In genomic region chr22:35900483-35901168, GRCh38 we compare ENCODE assay signal across 11 cellular contexts.
A peak's percentile ranks its signal among the peaks of the same experiment; 100 is the strongest.
DNase-seq lines count a peak whose midpoint lies in the region; ATAC-seq and TF ChIP-seq lines count a peak whose summit lies in the region.
"Had no signal": no experiment of that assay in that cellular context is flagged by ENCODE, and none has a peak within 500 bp of the region (broad histone marks: within the 10 kb centered on the region; RNA-seq: fewer than 3 reads in every experiment).

No MANE protein-coding gene starts in this region.

- in situ Hi-C loops in gastrocnemius medialis (cut with MboI; ENCODE audit: low sequenced_read_pairs in 4 of 4): loop anchor here in 3 of 4 donors (25.0 kb wide), 2 partner anchors 138 to 263 kb away; partner anchors contain the start of gene APOL6 (in 1 of the 3)

- H3K9me3 ChIP-seq in gastrocnemius medialis: no peaks in the 10 kb centered on the region

- peak overlapping the region; percentile 30 to 57 (median 49) for H3K27ac ChIP-seq in gastrocnemius medialis

- no peak for TF ChIP-seq CTCF in gastrocnemius medialis (IDR thresholded peaks at IDR 0.05 in 4 of 5, conservative IDR thresholded peaks at IDR 0.05 in 1 of 5)

- H3K4me1 Mint-ChIP-seq in activated T-cell treated with anti-CD3 and anti-CD28 coated beads, Interleukin-2, amount 50 U/mL, for 24 hours (ENCODE audit: low read depth): peaks cover 16% of the 10 kb centered on the region
- H3K4me1 Mint-ChIP-seq in effector memory CD8-positive, alpha-beta T cell (ENCODE audit: low read depth in 2 of 2): peaks cover 9 to 10% of the 10 kb centered on the region in 2 donors

- peak; percentile 86 for ATAC-seq in effector memory CD8-positive, alpha-beta T cell (replicated peaks)
- ATAC-seq in gastrocnemius medialis (no peak), HG03025 (IDR thresholded peaks at IDR 0.05; ENCODE audit: low FRiP score, unreplicated experiment) (no peak), GM21717 (IDR thresholded peaks at IDR 0.05; ENCODE audit: unreplicated experiment) (no peak)

- DNase-seq in activated T-cell treated with anti-CD3 and anti-CD28 coated beads, Interleukin-2, amount 50 U/mL, for 24 hours: no peak
- no peak for DNase-seq in activated T-cell treated with anti-CD3 and anti-CD28 coated beads for 4 hours
- peak; percentile 54 for DNase-seq in NCI-H526 treated with DMSO at 0.1 percent for 48 hours (lab: John Stamatoyannopoulos, UW)
- no peak for DNase-seq in effector memory CD8-positive, alpha-beta T cell
- no peak for DNase-seq in gastrocnemius medialis
- no peak for DNase-seq in NCI-H2171 (lab: John Stamatoyannopoulos, UW)

- H3K4me3 Mint-ChIP-seq in activated T-cell treated with anti-CD3 and anti-CD28 coated beads, Interleukin-2, amount 50 U/mL, for 24 hours: no peak overlapping the region
- no peak overlapping the region for H3K4me3 Mint-ChIP-seq in effector memory CD8-positive, alpha-beta T cell
- H3K4me3 Mint-ChIP-seq: brain, CD14-positive monocyte, memory B cell had no signal

- no peaks in the 10 kb centered on the region for H3K27me3 ChIP-seq in gastrocnemius medialis

- H3K27me3 Mint-ChIP-seq in activated T-cell treated with anti-CD3 and anti-CD28 coated beads, Interleukin-2, amount 50 U/mL, for 24 hours: peaks cover 13% of the 10 kb centered on the region
- H3K27me3 Mint-ChIP-seq in effector memory CD8-positive, alpha-beta T cell: peaks cover 30 to 37% of the 10 kb centered on the region in 2 donors
- H3K27me3 Mint-ChIP-seq: brain had no signal

- H3K4me1 ChIP-seq in gastrocnemius medialis: peaks cover 40 to 51% of the 10 kb centered on the region in 2 donors

- intact Hi-C loops in gastrocnemius medialis (cut with DNase I; ENCODE audit: low total_unique reads): no loop called here

- no peaks in the 10 kb centered on the region for H3K36me3 ChIP-seq in gastrocnemius medialis

- no peaks in the 10 kb centered on the region for H3K36me3 Mint-ChIP-seq in activated T-cell treated with anti-CD3 and anti-CD28 coated beads, Interleukin-2, amount 50 U/mL, for 24 hours (ENCODE audit: low read depth)
- H3K36me3 Mint-ChIP-seq in effector memory CD8-positive, alpha-beta T cell (ENCODE audit: insufficient read depth): no peaks in the 10 kb centered on the region
- H3K36me3 Mint-ChIP-seq: brain, CD14-positive monocyte, memory B cell had no signal

- H3K27ac Mint-ChIP-seq in activated T-cell treated with anti-CD3 and anti-CD28 coated beads, Interleukin-2, amount 50 U/mL, for 24 hours: peak overlapping the region; percentile 38
- H3K27ac Mint-ChIP-seq in effector memory CD8-positive, alpha-beta T cell: peak overlapping the region in 1 of 2 donors; percentile 47
- H3K27ac Mint-ChIP-seq: CD14-positive monocyte, memory B cell had no signal

- no peaks in the 10 kb centered on the region for H3K9me3 Mint-ChIP-seq in activated T-cell treated with anti-CD3 and anti-CD28 coated beads, Interleukin-2, amount 50 U/mL, for 24 hours
- H3K9me3 Mint-ChIP-seq in effector memory CD8-positive, alpha-beta T cell: no peaks in the 10 kb centered on the region
- H3K9me3 Mint-ChIP-seq: brain, CD14-positive monocyte, memory B cell had no signal

- no peak overlapping the region for H3K4me3 ChIP-seq in gastrocnemius medialis

- no peak for TF ChIP-seq POLR2A in gastrocnemius medialis (IDR thresholded peaks at IDR 0.05)
